Comparison of ENCODE assay signal across 15 cellular contexts in genomic region chr5:139528680-139529079, GRCh38. TPM values are rescaled to one million over a fixed set of nuclear protein-coding genes. Genes with fewer than 3 reads are reported as not detected.
DNase-seq lines count a peak whose midpoint lies in the region; ATAC-seq, FAIRE-seq and TF ChIP-seq lines count a peak whose summit lies in the region.
"Not testable (repeated sequence)": the region's sequence is repeated elsewhere in the genome, so short reads cannot be mapped to it uniquely, and the experiment has no call there.
"Had no signal": no experiment of that assay in that cellular context is flagged by ENCODE, and none has a peak within 500 bp of the region (broad histone marks: within the 10 kb centered on the region; RNA-seq: fewer than 3 reads in every experiment).

No MANE protein-coding gene starts in this region.

- H3K9ac ChIP-seq in OCI-LY3 (ENCODE audit: low read length): peak overlapping the region; percentile 91; the same call in 1 of the 2 replicates
- H3K9ac ChIP-seq in K562 (ENCODE audit: insufficient read depth in 1 of 2, low read depth in 2 of 2, low read length in 2 of 2): not testable (repeated sequence)
- H3K9ac ChIP-seq in HepG2 (ENCODE audit: insufficient read depth, low read depth, low read length): peak overlapping the region; percentile 52

- not testable (repeated sequence) for TF ChIP-seq RAD21 in K562 (CRISPR knock-in tag; conservative IDR thresholded peaks at IDR 0.05 in 1 of 2, IDR thresholded peaks at IDR 0.05 in 1 of 2); HepG2 (CRISPR knock-in tag; IDR thresholded peaks at IDR 0.05)

- not testable (repeated sequence) for H3K9me3 ChIP-seq in OCI-LY3 (ENCODE audit: insufficient read depth, low read length); K562 (replicated peaks; ENCODE audit: control insufficient read depth, insufficient read depth, low read depth, low read length); HepG2 (ENCODE audit: low read length); sigmoid colon

- peaks cover 11% of the 10 kb centered on the region for H3K36me3 ChIP-seq in OCI-LY3 (replicated peaks; ENCODE audit: low read depth, low read length)
- not testable (repeated sequence) for H3K36me3 ChIP-seq in K562 (ENCODE audit: control insufficient read depth, insufficient read depth, low read length); HepG2 (replicated peaks in 1 of 2; ENCODE audit: control insufficient read depth in 1 of 2, insufficient read depth in 2 of 2, low read length in 2 of 2); sigmoid colon

- not testable (repeated sequence) for H3K9me1 ChIP-seq in K562 (ENCODE audit: control insufficient read depth, insufficient read depth, low read length)

- BruUV-seq in K562 (replicated peaks; lab: Mats Ljungman, UMichigan); HepG2 (replicated peaks; lab: Mats Ljungman, UMichigan): not testable (repeated sequence)

- POLR2A ChIA-PET in K562 (lab: Yijun Ruan, JAX): not testable (repeated sequence)
- POLR2A ChIA-PET in HepG2 (lab: Yijun Ruan, JAX): interaction anchor here (1.2 to 2.5 kb wide), 4 partner anchors 11 to 107 kb away, joined by 3 to 10 read pairs (median 3); partner anchors contain the start of genes DNAJC18 and UBE2D2

- ATAC-seq in K562, HepG2: not testable (repeated sequence)

- H3K4me3 ChIP-seq in OCI-LY3 (ENCODE audit: low read length): peak overlapping the region; percentile 80
- not testable (repeated sequence) for H3K4me3 ChIP-seq in K562, sigmoid colon
- H3K4me3 ChIP-seq in HepG2 (replicated peaks in 1 of 3; ENCODE audit: insufficient read depth in 1 of 3, low read depth in 2 of 3, low read length in 3 of 3): peak overlapping the region in 2 of 3 experiments; percentile 65 to 73; a peak in 4 of 6 replicates

- FAIRE-seq in GM18507 (lab: Jason Lieb, UNC): peak; percentile 72
- FAIRE-seq in K562 (lab: Jason Lieb, UNC); HepG2 (lab: Jason Lieb, UNC): not testable (repeated sequence)

- H3K4me1 ChIP-seq in OCI-LY3 (ENCODE audit: low read length) (peaks cover 35% of the 10 kb centered on the region), HepG2 (ENCODE audit: insufficient read depth, low read length) (peaks cover 63% of the 10 kb centered on the region)
- not testable (repeated sequence) for H3K4me1 ChIP-seq in K562 (replicated peaks in 1 of 2; ENCODE audit: control insufficient read depth in 2 of 2, insufficient read depth in 2 of 2, low read length in 2 of 2); sigmoid colon

- in situ Hi-C loops in K562 (cut with MboI); HepG2 (cut with HindIII; ENCODE audit: extremely low pct_ligation_motif_present, low pct_unique_long_range_greater_than_20kb): not testable (repeated sequence)

- CTCF ChIA-PET in K562 (lab: Yijun Ruan, JAX; ENCODE audit: low intra/inter-chr PET ratio); HepG2 (lab: Yijun Ruan, JAX; ENCODE audit: low intra/inter-chr PET ratio, low total read pairs): not testable (repeated sequence)

- H3K4me2 ChIP-seq in OCI-LY3 (ENCODE audit: low read length): peak overlapping the region; percentile 76
- not testable (repeated sequence) for H3K4me2 ChIP-seq in K562 (ENCODE audit: insufficient read depth, low read length)
- H3K4me2 ChIP-seq in HepG2 (ENCODE audit: low read depth, low read length): peak overlapping the region; percentile 82

- not testable (repeated sequence) for TF ChIP-seq EP300 in K562 (IDR thresholded peaks at IDR 0.05; ENCODE audit: low read length); HepG2 (IDR thresholded peaks at IDR 0.05; ENCODE audit: low read depth in 2 of 2, low read length in 2 of 2); HepG2 (CRISPR knock-in tag; IDR thresholded peaks at IDR 0.05; ENCODE audit: borderline replicate concordance); sigmoid colon (IDR thresholded peaks at IDR 0.05)

- TF ChIP-seq CTCF in OCI-LY3 (IDR thresholded peaks at IDR 0.05; ENCODE audit: low read depth, low read length); K562 (IDR thresholded peaks at IDR 0.05 in 2 of 3, conservative IDR thresholded peaks at IDR 0.05 in 1 of 3; ENCODE audit: insufficient read depth in 2 of 3, low read depth in 1 of 3, low read length in 3 of 3); HepG2 (CRISPR knock-in tag; IDR thresholded peaks at IDR 0.05); sigmoid colon (IDR thresholded peaks at IDR 0.05): not testable (repeated sequence)

- DNase-seq in GM18507 (ENCODE audit: extremely low spot score, insufficient read length, low read depth); K562 (ENCODE audit: extremely low read depth in 1 of 4, low spot score in 3 of 4); HepG2 (ENCODE audit: low spot score): not testable (repeated sequence)
- DNase-seq in cardiac septum (ENCODE audit: low spot score) (peak; percentile 36), sigmoid colon (peak; percentile 2)

- peak overlapping the region; percentile 48 for H3K27ac ChIP-seq in OCI-LY3 (ENCODE audit: low read length)
- not testable (repeated sequence) for H3K27ac ChIP-seq in K562 (ENCODE audit: extremely low read depth, low read depth, low read length); sigmoid colon
- H3K27ac ChIP-seq in HepG2 (ENCODE audit: extremely low read length, insufficient read depth, low read length): peak overlapping the region; percentile 60

- not testable (repeated sequence) for TF ChIP-seq POLR2A in K562 (conservative IDR thresholded peaks at IDR 0.05); HepG2 (IDR thresholded peaks at IDR 0.05; ENCODE audit: insufficient read depth in 1 of 2, low read depth in 2 of 2, low read length in 2 of 2); sigmoid colon (IDR thresholded peaks at IDR 0.05)

- H3K27me3 ChIP-seq in OCI-LY3 (ENCODE audit: low read depth, low read length); K562 (ENCODE audit: control insufficient read depth in 2 of 2, insufficient read depth in 2 of 2, low read length in 2 of 2); HepG2 (ENCODE audit: control insufficient read depth in 1 of 2, insufficient read depth in 2 of 2, low read length in 2 of 2); sigmoid colon: not testable (repeated sequence)

- peaks cover 49% of the 10 kb centered on the region for H3K79me2 ChIP-seq in OCI-LY3 (ENCODE audit: low read length)
- H3K79me2 ChIP-seq in K562 (ENCODE audit: control insufficient read depth, insufficient read depth, low read length): not testable (repeated sequence)
- peaks cover 70% of the 10 kb centered on the region for H3K79me2 ChIP-seq in HepG2 (ENCODE audit: insufficient read depth, low read length)

- WGBS in K562 (ENCODE audit: insufficient coverage, low coverage, missing lambda C conversion rate): 63% methylated on average over 8 of the region's 8 CpGs
- 85% methylated on average over 8 of the region's 8 CpGs for WGBS in HepG2 (ENCODE audit: low lambda C conversion rate)
- WGBS in sigmoid colon, 2 donors: 96 to 98% methylated on average over 8 of the region's 8 CpGs

- H4K20me1 ChIP-seq in OCI-LY3 (ENCODE audit: insufficient read depth, low read length); K562 (replicated peaks; ENCODE audit: control insufficient read depth, insufficient read depth, low read length); HepG2 (ENCODE audit: insufficient read depth, low read length): not testable (repeated sequence)

- intact Hi-C loops in K562 (cut with micrococcal nuclease); cardiac septum (cut with DNase I); sigmoid colon (cut with DNase I): not testable (repeated sequence)
- intact Hi-C loops in HepG2 (cut with micrococcal nuclease; ENCODE audit: unreplicated experiment): loop anchor here (5.0 kb wide), 1 partner anchor 49 kb away; no protein-coding TSS in a partner anchor

- H2AFZ ChIP-seq in OCI-LY3 (ENCODE audit: low read depth, low read length); HepG2 (ENCODE audit: low read length): not testable (repeated sequence)
- peak overlapping the region; percentile 59 for H2AFZ ChIP-seq in K562 (ENCODE audit: low read depth, low read length)

RNA-seq across cellular contexts. Expression of gene UBE2D2, which starts 32.5 kb away (rescaled TPM):
- total RNA-seq in K562 (2011; cell fraction: chromatin; rRNA removed; ENCODE audit: low replicate concordance): 56.7 and 101 TPM in 2 replicates
- 29.9 and 36.2 TPM in 2 replicates for total RNA-seq in K562 (2011; cell fraction: nucleolus; rRNA removed)
- 53.2 and 70.1 TPM in 2 replicates for total RNA-seq in K562 (2011; cell fraction: nucleoplasm; rRNA removed)
- total RNA-seq in K562 (2014; rRNA removed) (72.0 and 92.9 TPM in 2 replicates), K562 (2014; rRNA removed; fragmentation: Illumina TruSeq; extraction: Trizol) (158 and 167 TPM in 2 replicates), K562 (2015; rRNA removed; fragmentation: Illumina TruSeq; extraction: Trizol) (151 TPM in 2 replicates), K562 (2021) (198 and 211 TPM in 2 replicates), cardiac septum (124 TPM), HepG2 (2016; rRNA removed; fragmentation: Illumina TruSeq; extraction: Trizol) (109 and 118 TPM in 2 replicates), sigmoid colon (10 to 100 TPM; 61.5 to 93.0 (median 69.7) TPM)
- polyA plus RNA-seq in K562 (2011; rRNA removed) (111 and 122 TPM in 2 replicates), K562 (2014; fragmentation: Illumina TruSeq; extraction: Trizol) (126 and 138 TPM in 2 replicates), K562 (2014; fragmentation: Nextera tagmentation; extraction: Ambion mirVana) (10 to 100 TPM; 53.6 to 58.8 TPM), K562 (2014; rRNA removed) (77.7 and 85.0 TPM in 2 replicates), HepG2 (2011; rRNA removed) (59.9 and 79.1 TPM in 2 replicates), sigmoid colon (100 to 1,000 TPM; 113 to 177 (median 146) TPM)
- 40.9 and 69.1 TPM in 2 replicates for polyA plus RNA-seq in K562 (2011; cell fraction: cytosol; rRNA removed)
- 23.6 and 41.6 TPM in 2 replicates for polyA plus RNA-seq in K562 (2011; cell fraction: nucleus; rRNA removed)
- polyA plus RNA-seq in K562 (2012): 228 and 234 TPM in 2 replicates
- 77.2 and 100 TPM in 2 replicates for polyA minus RNA-seq in K562 (2011; rRNA and poly(A)+ RNA removed)
- polyA minus RNA-seq in K562 (2011; cell fraction: cytosol; rRNA and poly(A)+ RNA removed): 44.0 and 69.7 TPM in 2 replicates
- polyA minus RNA-seq in K562 (2011; cell fraction: nucleus; rRNA and poly(A)+ RNA removed): 13.2 and 25.0 TPM in 2 replicates
- 111 and 139 TPM in 2 replicates for total RNA-seq in HepG2 (2016; cell fraction: cytosol; rRNA removed; fragmentation: Illumina TruSeq; extraction: Trizol; ENCODE audit: low read depth)
- 93.2 and 113 TPM in 2 replicates for total RNA-seq in HepG2 (2016; cell fraction: insoluble cytoplasmic fraction; rRNA removed; fragmentation: Illumina TruSeq; extraction: Trizol)
- total RNA-seq in HepG2 (2016; cell fraction: membrane; rRNA removed; fragmentation: Illumina TruSeq; extraction: Trizol): 196 and 210 TPM in 2 replicates
- 43.4 and 55.4 TPM in 2 replicates for total RNA-seq in HepG2 (2016; cell fraction: nucleus; rRNA removed; fragmentation: Illumina TruSeq; extraction: Trizol)
- polyA plus RNA-seq in HepG2 (2011; cell fraction: cytosol; rRNA removed): 23.8 and 37.3 TPM in 2 replicates
- polyA plus RNA-seq in HepG2 (2011; cell fraction: nucleus; rRNA removed): 22.3 and 35.1 TPM in 2 replicates
- 154 and 174 TPM in 2 replicates for polyA plus RNA-seq in HepG2 (2012)
- polyA plus RNA-seq in HepG2 (2016; cell fraction: cytosol; fragmentation: Illumina TruSeq; extraction: Trizol; ENCODE audit: low read depth): 266 and 332 TPM in 2 replicates
- polyA plus RNA-seq in HepG2 (2016; cell fraction: insoluble cytoplasmic fraction; fragmentation: Illumina TruSeq; extraction: Trizol; ENCODE audit: low read depth): 161 and 175 TPM in 2 replicates
- 293 and 345 TPM in 2 replicates for polyA plus RNA-seq in HepG2 (2016; cell fraction: membrane; fragmentation: Illumina TruSeq; extraction: Trizol; ENCODE audit: low read depth)
- 120 and 128 TPM in 2 replicates for polyA plus RNA-seq in HepG2 (2016; cell fraction: nucleus; fragmentation: Illumina TruSeq; extraction: Trizol; ENCODE audit: insufficient read depth, low read depth)
- polyA minus RNA-seq in HepG2 (2011; rRNA and poly(A)+ RNA removed; ENCODE audit: low replicate concordance): 14.5 and 25.8 TPM in 2 replicates
- polyA minus RNA-seq in HepG2 (2011; cell fraction: cytosol; rRNA and poly(A)+ RNA removed): 41.2 and 47.5 TPM in 2 replicates
- polyA minus RNA-seq in HepG2 (2011; cell fraction: nucleus; rRNA and poly(A)+ RNA removed): 32.2 and 38.5 TPM in 2 replicates

RNA-seq across cellular contexts. Expression of gene STING1, which starts 46.1 kb away (rescaled TPM):
- total RNA-seq in K562 (2011; cell fraction: chromatin; rRNA removed; ENCODE audit: low replicate concordance): 37.8 and 111 TPM in 2 replicates
- total RNA-seq in K562 (2011; cell fraction: nucleolus; rRNA removed): 91.5 and 121 TPM in 2 replicates
- total RNA-seq in K562 (2011; cell fraction: nucleoplasm; rRNA removed): 66.2 and 70.2 TPM in 2 replicates
- total RNA-seq in K562 (2014; rRNA removed) (59.9 and 71.9 TPM in 2 replicates), K562 (2014; rRNA removed; fragmentation: Illumina TruSeq; extraction: Trizol) (20.1 and 24.9 TPM in 2 replicates), K562 (2015; rRNA removed; fragmentation: Illumina TruSeq; extraction: Trizol) (44.7 and 44.8 TPM in 2 replicates), K562 (2021) (64.2 and 69.1 TPM in 2 replicates), cardiac septum (85.3 TPM), HepG2 (2016; rRNA removed; fragmentation: Illumina TruSeq; extraction: Trizol) (0.56 and 1.3 TPM in 2 replicates), sigmoid colon (10 to 100 TPM; 14.6 to 53.8 (median 22.7) TPM)
- polyA plus RNA-seq in K562 (2011; rRNA removed) (31.0 and 58.9 TPM in 2 replicates), K562 (2014; fragmentation: Illumina TruSeq; extraction: Trizol) (64.7 and 74.0 TPM in 2 replicates), K562 (2014; fragmentation: Nextera tagmentation; extraction: Ambion mirVana) (10 to 100 TPM; 20.8 to 23.3 TPM), K562 (2014; rRNA removed) (61.4 and 66.1 TPM in 2 replicates), HepG2 (2011; rRNA removed) (4.4 and 5.1 TPM in 2 replicates), sigmoid colon (10 to 100 TPM in 1 of 3 donors, 1 to 10 TPM in 2; 5.5 to 63.5 (median 8.4) TPM)
- polyA plus RNA-seq in K562 (2011; cell fraction: cytosol; rRNA removed): 54.5 and 93.0 TPM in 2 replicates
- 188 and 261 TPM in 2 replicates for polyA plus RNA-seq in K562 (2011; cell fraction: nucleus; rRNA removed)
- polyA plus RNA-seq in K562 (2012): 110 and 213 TPM in 2 replicates
- 19.9 and 21.4 TPM in 2 replicates for polyA minus RNA-seq in K562 (2011; rRNA and poly(A)+ RNA removed)
- 54.2 and 55.1 TPM in 2 replicates for polyA minus RNA-seq in K562 (2011; cell fraction: cytosol; rRNA and poly(A)+ RNA removed)
- 36.5 and 43.1 TPM in 2 replicates for polyA minus RNA-seq in K562 (2011; cell fraction: nucleus; rRNA and poly(A)+ RNA removed)
- total RNA-seq in HepG2 (2016; cell fraction: cytosol; rRNA removed; fragmentation: Illumina TruSeq; extraction: Trizol; ENCODE audit: low read depth): 0.40 and 0.71 TPM in 2 replicates
- total RNA-seq in HepG2 (2016; cell fraction: insoluble cytoplasmic fraction; rRNA removed; fragmentation: Illumina TruSeq; extraction: Trizol): 0.59 and 1.8 TPM in 2 replicates
- 1.0 and 1.5 TPM in 2 replicates for total RNA-seq in HepG2 (2016; cell fraction: membrane; rRNA removed; fragmentation: Illumina TruSeq; extraction: Trizol)
- 2.5 and 3.9 TPM in 2 replicates for total RNA-seq in HepG2 (2016; cell fraction: nucleus; rRNA removed; fragmentation: Illumina TruSeq; extraction: Trizol)
- 2.4 and 3.4 TPM in 2 replicates for polyA plus RNA-seq in HepG2 (2011; cell fraction: cytosol; rRNA removed)
- polyA plus RNA-seq in HepG2 (2011; cell fraction: nucleus; rRNA removed): 22.3 and 29.1 TPM in 2 replicates
- 2.3 and 2.4 TPM in 2 replicates for polyA plus RNA-seq in HepG2 (2012)
- polyA plus RNA-seq in HepG2 (2016; cell fraction: cytosol; fragmentation: Illumina TruSeq; extraction: Trizol; ENCODE audit: low read depth): 0.61 and 0.71 TPM in 2 replicates
- polyA plus RNA-seq in HepG2 (2016; cell fraction: insoluble cytoplasmic fraction; fragmentation: Illumina TruSeq; extraction: Trizol; ENCODE audit: low read depth): 1.1 and 1.5 TPM in 2 replicates
- polyA plus RNA-seq in HepG2 (2016; cell fraction: membrane; fragmentation: Illumina TruSeq; extraction: Trizol; ENCODE audit: low read depth): 0.69 and 1.1 TPM in 2 replicates
- polyA plus RNA-seq in HepG2 (2016; cell fraction: nucleus; fragmentation: Illumina TruSeq; extraction: Trizol; ENCODE audit: insufficient read depth, low read depth): 4.0 and 5.3 TPM in 2 replicates
- 3.6 and 36.7 TPM in 2 replicates for polyA minus RNA-seq in HepG2 (2011; rRNA and poly(A)+ RNA removed; ENCODE audit: low replicate concordance)
- polyA minus RNA-seq in HepG2 (2011; cell fraction: cytosol; rRNA and poly(A)+ RNA removed): 2.2 and 3.8 TPM in 2 replicates
- polyA minus RNA-seq in HepG2 (2011; cell fraction: nucleus; rRNA and poly(A)+ RNA removed): 4.4 and 5.2 TPM in 2 replicates

RNA-seq across cellular contexts. Expression of gene SMIM33, which starts 57.9 kb away (rescaled TPM):
- total RNA-seq in K562 (2011; cell fraction: chromatin; rRNA removed; ENCODE audit: low replicate concordance): not detected in 2 replicates
- not detected in 2 replicates for total RNA-seq in K562 (2011; cell fraction: nucleolus; rRNA removed)
- total RNA-seq in K562 (2011; cell fraction: nucleoplasm; rRNA removed): not detected in 2 replicates
- not detected in 2 replicates for total RNA-seq in K562 (2014; rRNA removed)
- not detected in 2 replicates for total RNA-seq in K562 (2014; rRNA removed; fragmentation: Illumina TruSeq; extraction: Trizol)
- not detected in 2 replicates for total RNA-seq in K562 (2015; rRNA removed; fragmentation: Illumina TruSeq; extraction: Trizol)
- total RNA-seq in K562 (2021): not detected in 2 replicates
- polyA plus RNA-seq in K562 (2011; rRNA removed): not detected in 2 replicates
- polyA plus RNA-seq in K562 (2011; cell fraction: cytosol; rRNA removed): not detected in 2 replicates
- polyA plus RNA-seq in K562 (2011; cell fraction: nucleus; rRNA removed): not detected in 2 replicates
- polyA plus RNA-seq in K562 (2012): 0.04 TPM in 1 of 2 replicates, not detected in the other
- not detected in 2 replicates for polyA plus RNA-seq in K562 (2014; fragmentation: Illumina TruSeq; extraction: Trizol)
- not detected for polyA plus RNA-seq in K562 (2014; fragmentation: Nextera tagmentation; extraction: Ambion mirVana)
- polyA plus RNA-seq in K562 (2014; rRNA removed): not detected in 2 replicates
- not detected in 2 replicates for polyA minus RNA-seq in K562 (2011; rRNA and poly(A)+ RNA removed)
- polyA minus RNA-seq in K562 (2011; cell fraction: cytosol; rRNA and poly(A)+ RNA removed): not detected in 2 replicates
- polyA minus RNA-seq in K562 (2011; cell fraction: nucleus; rRNA and poly(A)+ RNA removed): not detected in 2 replicates
- not detected for total RNA-seq in cardiac septum
- not detected in 2 replicates for total RNA-seq in HepG2 (2016; rRNA removed; fragmentation: Illumina TruSeq; extraction: Trizol)
- not detected in 2 replicates for total RNA-seq in HepG2 (2016; cell fraction: cytosol; rRNA removed; fragmentation: Illumina TruSeq; extraction: Trizol; ENCODE audit: low read depth)
- not detected in 2 replicates for total RNA-seq in HepG2 (2016; cell fraction: insoluble cytoplasmic fraction; rRNA removed; fragmentation: Illumina TruSeq; extraction: Trizol)
- total RNA-seq in HepG2 (2016; cell fraction: membrane; rRNA removed; fragmentation: Illumina TruSeq; extraction: Trizol): not detected in 2 replicates
- total RNA-seq in HepG2 (2016; cell fraction: nucleus; rRNA removed; fragmentation: Illumina TruSeq; extraction: Trizol): not detected in 2 replicates
- 0.03 TPM in 1 of 2 replicates, not detected in the other for polyA plus RNA-seq in HepG2 (2011; rRNA removed)
- polyA plus RNA-seq in HepG2 (2011; cell fraction: cytosol; rRNA removed): not detected in 2 replicates
- not detected in 2 replicates for polyA plus RNA-seq in HepG2 (2011; cell fraction: nucleus; rRNA removed)
- polyA plus RNA-seq in HepG2 (2012): not detected in 2 replicates
- polyA plus RNA-seq in HepG2 (2016; cell fraction: cytosol; fragmentation: Illumina TruSeq; extraction: Trizol; ENCODE audit: low read depth): not detected in 2 replicates
- not detected in 2 replicates for polyA plus RNA-seq in HepG2 (2016; cell fraction: insoluble cytoplasmic fraction; fragmentation: Illumina TruSeq; extraction: Trizol; ENCODE audit: low read depth)
- not detected in 2 replicates for polyA plus RNA-seq in HepG2 (2016; cell fraction: membrane; fragmentation: Illumina TruSeq; extraction: Trizol; ENCODE audit: low read depth)
- not detected in 2 replicates for polyA plus RNA-seq in HepG2 (2016; cell fraction: nucleus; fragmentation: Illumina TruSeq; extraction: Trizol; ENCODE audit: insufficient read depth, low read depth)
- polyA minus RNA-seq in HepG2 (2011; rRNA and poly(A)+ RNA removed; ENCODE audit: low replicate concordance): 0.18 TPM in 1 of 2 replicates, not detected in the other
- polyA minus RNA-seq in HepG2 (2011; cell fraction: cytosol; rRNA and poly(A)+ RNA removed): not detected in 2 replicates
- polyA minus RNA-seq in HepG2 (2011; cell fraction: nucleus; rRNA and poly(A)+ RNA removed): not detected in 2 replicates
- not detected for total RNA-seq in sigmoid colon
- 1 to 10 TPM; 4.7 to 5.1 (median 4.8) TPM for polyA plus RNA-seq in sigmoid colon
- total RNA-seq: A172, A673, Calu3, Daoy, G401, GM23248, H4, H9 had no signal
- polyA plus RNA-seq: BJ, GM23248 had no signal
